8 cellular contexts compared by ENCODE assay signal in genomic region chr3:52770581-52771333, GRCh38. TPM values are rescaled to one million over a fixed set of nuclear protein-coding genes. Genes with fewer than 3 reads are reported as not detected.
DNase-seq lines count a peak whose midpoint lies in the region; ATAC-seq and TF ChIP-seq lines count a peak whose summit lies in the region.

Gene NEK4 (minus strand): TSS chr3:52770940. CDS start chr3:52770746, 194 bp downstream.

- no peaks in the 10 kb centered on the region for H3K27me3 Mint-ChIP-seq in CD4-positive, alpha-beta memory T cell
- H3K27me3 Mint-ChIP-seq in activated CD4-positive, alpha-beta memory T cell treated with anti-CD3 and anti-CD28 coated beads for 36 hours, result no peaks in the 10 kb centered on the region

- H3K4me1 Mint-ChIP-seq in CD4-positive, alpha-beta memory T cell, result peaks cover 13 to 32% (median 20%) of the 10 kb centered on the region in 4 donors
- peaks cover 20% of the 10 kb centered on the region for H3K4me1 Mint-ChIP-seq in activated CD4-positive, alpha-beta memory T cell treated with anti-CD3 and anti-CD28 coated beads for 36 hours (ENCODE audit: low read depth)

- intact Hi-C loops in CD4-positive, alpha-beta memory T cell (cut with micrococcal nuclease), result loop anchor here (1.0 to 2.0 kb wide), 4 partner anchors 64 to 127 kb away; partner anchors contain the start of genes PBRM1, SPCS1 and STIMATE
- intact Hi-C loops in activated CD4-positive, alpha-beta memory T cell treated with anti-CD3 and anti-CD28 coated beads for 36 hours (cut with micrococcal nuclease), result loop anchor here (1.0 to 5.0 kb wide), 2 partner anchors 63 to 234 kb away; partner anchors contain the start of genes GLT8D1, SPCS1 and UQCC5
- intact Hi-C loops in lower leg skin (cut with DNase I; ENCODE audit: low total_unique reads), result no loop called here

- peak within 1 kb of the TSS; percentile 96 to 100 (median 97) for H3K4me3 Mint-ChIP-seq in CD4-positive, alpha-beta memory T cell
- peak within 1 kb of the TSS; percentile 91 for H3K4me3 Mint-ChIP-seq in activated CD4-positive, alpha-beta memory T cell treated with anti-CD3 and anti-CD28 coated beads for 36 hours

- no peaks in the 10 kb centered on the region for H3K36me3 ChIP-seq in CD4-positive, alpha-beta memory T cell (ENCODE audit: insufficient read depth, low read length)
- H3K36me3 ChIP-seq in duodenal mucosa (ENCODE audit: control insufficient read depth in 1 of 2, insufficient read depth in 2 of 2, low read length in 2 of 2), result peaks cover 0 to 9% of the 10 kb centered on the region in 2 donors

- WGBS in lower leg skin, 2 donors, result 0 to 1% methylated on average over 29 to 45 of the region's 62 CpGs

- CTCF ChIA-PET in CD4-positive, alpha-beta memory T cell (lab: Charles Lee; ENCODE audit: partially characterized antibody), result interaction anchor here (0.6 to 1.7 kb wide), 2 partner anchors 301 to 1129 kb away, joined by 3 read pairs; no protein-coding TSS in a partner anchor
- CTCF ChIA-PET in activated CD4-positive, alpha-beta memory T cell treated with anti-CD3 and anti-CD28 coated beads for 36 hours (lab: Charles Lee), result interaction anchor here (0.5 to 2.1 kb wide), 4 partner anchors 28 to 1271 kb away, joined by 3 to 6 read pairs (median 3); partner anchors contain the start of gene DCAF1

- peak within 1 kb of the TSS; percentile 53 to 56 for H3K4me3 ChIP-seq in CD4-positive, alpha-beta memory T cell (ENCODE audit: low read length in 2 of 2)
- peak within 1 kb of the TSS; percentile 83 to 98 for H3K4me3 ChIP-seq in duodenal mucosa (ENCODE audit: low read depth in 1 of 2, low read length in 2 of 2)
- H3K4me3 ChIP-seq in lower leg skin (ENCODE audit: low read depth, poor library complexity, severe bottlenecking), result peak within 1 kb of the TSS; percentile 97

- DNase-seq in CD4-positive, alpha-beta memory T cell, result peak; percentile 72 to 84 (median 80)
- DNase-seq in HK-2 (ENCODE audit: unreplicated experiment), result peak; percentile 89
- DNase-seq in NCI-H82 treated with DMSO at 0.1 percent for 48 hours (lab: John Stamatoyannopoulos, UW; ENCODE audit: unreplicated experiment), result peak; percentile 75
- DNase-seq in activated CD4-positive, alpha-beta memory T cell treated with anti-CD3 and anti-CD28 coated beads for 36 hours, result peak; percentile 93
- peak; percentile 85 to 98 for DNase-seq in lower leg skin (ENCODE audit: low spot score in 2 of 2)
- peak; percentile 79 to 84 for DNase-seq in stimulated activated CD4-positive, alpha-beta T cell treated with anti-CD3 and anti-CD28 coated beads, Interleukin-4, amount 100 ng/mL, for 4 hours

- peaks cover 7 to 28% of the 10 kb centered on the region in 2 donors for H3K36me3 Mint-ChIP-seq in CD4-positive, alpha-beta memory T cell
- H3K36me3 Mint-ChIP-seq in activated CD4-positive, alpha-beta memory T cell treated with anti-CD3 and anti-CD28 coated beads for 36 hours, result no peaks in the 10 kb centered on the region

- peak within 1 kb of the TSS; percentile 59 for H3K27ac ChIP-seq in CD4-positive, alpha-beta memory T cell (ENCODE audit: low read depth, low read length)
- H3K27ac ChIP-seq in duodenal mucosa (ENCODE audit: low read depth, low read length), result peak within 1 kb of the TSS; percentile 41

- TF ChIP-seq POLR2A in lower leg skin (IDR thresholded peaks at IDR 0.05), result no peak

- peak; percentile 92 for ATAC-seq in GM19452 (IDR thresholded peaks at IDR 0.05; ENCODE audit: unreplicated experiment)

- peak within 1 kb of the TSS; percentile 73 to 83 for H3K9ac ChIP-seq in duodenal mucosa (ENCODE audit: low read depth in 1 of 2, low read length in 2 of 2)

- peak within 1 kb of the TSS; percentile 88 to 98 (median 94) for H3K27ac Mint-ChIP-seq in CD4-positive, alpha-beta memory T cell
- peak within 1 kb of the TSS; percentile 84 for H3K27ac Mint-ChIP-seq in activated CD4-positive, alpha-beta memory T cell treated with anti-CD3 and anti-CD28 coated beads for 36 hours

- no peaks in the 10 kb centered on the region for H3K27me3 ChIP-seq in CD4-positive, alpha-beta memory T cell (ENCODE audit: insufficient read depth, low read length)
- H3K27me3 ChIP-seq in duodenal mucosa (ENCODE audit: control insufficient read depth in 1 of 2, insufficient read depth in 2 of 2, low read length in 2 of 2), result no peaks in the 10 kb centered on the region

- no peaks in the 10 kb centered on the region for H3K9me3 Mint-ChIP-seq in CD4-positive, alpha-beta memory T cell
- H3K9me3 Mint-ChIP-seq in activated CD4-positive, alpha-beta memory T cell treated with anti-CD3 and anti-CD28 coated beads for 36 hours, result no peaks in the 10 kb centered on the region

- no peaks in the 10 kb centered on the region for H3K9me3 ChIP-seq in CD4-positive, alpha-beta memory T cell (ENCODE audit: control insufficient read depth in 1 of 2, low read length in 2 of 2)
- no peaks in the 10 kb centered on the region for H3K9me3 ChIP-seq in duodenal mucosa (ENCODE audit: control insufficient read depth in 1 of 2, low read length in 2 of 2)

- H3K4me1 ChIP-seq in CD4-positive, alpha-beta memory T cell (ENCODE audit: insufficient read depth, low read length), result peaks cover 17% of the 10 kb centered on the region
- H3K4me1 ChIP-seq in duodenal mucosa (ENCODE audit: control insufficient read depth in 1 of 2, insufficient read depth in 2 of 2, low read length in 2 of 2), result peaks cover 18 to 19% of the 10 kb centered on the region in 2 donors

- no peak for TF ChIP-seq CTCF in lower leg skin (IDR thresholded peaks at IDR 0.05)

- POLR2A ChIA-PET in CD4-positive, alpha-beta memory T cell (lab: Charles Lee; ENCODE audit: partially characterized antibody), result interaction anchor here (0.7 to 1.7 kb wide), 9 partner anchors 50 to 275 kb away, joined by 3 to 7 read pairs (median 4); partner anchors contain the start of genes GLT8D1, SFMBT1, SPCS1 and UQCC5
- POLR2A ChIA-PET in activated CD4-positive, alpha-beta memory T cell treated with anti-CD3 and anti-CD28 coated beads for 36 hours (lab: Charles Lee), result interaction anchor here (0.6 to 1.1 kb wide), 4 partner anchors 9 to 122 kb away, joined by 3 read pairs; no protein-coding TSS in a partner anchor

RNA-seq across cellular contexts. Expression of gene NEK4, which starts in this region (rescaled TPM):
- total RNA-seq in CD4-positive, alpha-beta memory T cell, result 10 to 100 TPM; 26.8 to 27.9 TPM
- polyA plus RNA-seq in CD4-positive, alpha-beta memory T cell, result 10 to 100 TPM in 1 of 2 donors, 1 to 10 TPM in 1; 7.0 to 12.9 TPM
- total RNA-seq in activated CD4-positive, alpha-beta memory T cell treated with anti-CD3 and anti-CD28 coated beads for 36 hours, result 10 to 100 TPM; 16.9 to 21.7 TPM
- total RNA-seq in lower leg skin, result 10 to 100 TPM in 2 of 4 donors, 1 to 10 TPM in 2; 9.2 to 15.9 (median 12.7) TPM

Comparison
In these comparisons a context has a peak if more than half of its experiments do, and no peak if none do; other contexts are left out.
1. Peak in every context shown above with its lines: DNase-seq, ATAC-seq, H3K4me3 ChIP-seq and H3K27ac ChIP-seq.